In genomic region chr12:69514845-69515244, GRCh38 we compare ENCODE assay signal across 21 cellular contexts.
"Had no signal": no experiment of that assay in that cellular context is flagged by ENCODE, and none has a peak within 500 bp of the region (broad histone marks: within the 10 kb centered on the region; RNA-seq: fewer than 3 reads in every experiment).

No MANE protein-coding gene starts in this region.

- ATAC-seq: lower lobe of right lung; naive thymus-derived CD8-positive, alpha-beta T cell; stimulated activated naive CD8-positive, alpha-beta T cell treated with anti-CD3 and anti-CD28 coated beads, Interleukin-15, Interleukin-2, amounts not matched to agents 100 U/mL and 50 U/mL, for 24 hours; upper lobe of right lung had no signal

- H3K27me3 ChIP-seq: breast epithelium, heart right ventricle, thyroid gland, upper lobe of right lung had no signal

- H3K27ac ChIP-seq: breast epithelium, epithelial cell of prostate, heart right ventricle, lower lobe of right lung, parathyroid adenoma, thyroid gland, upper lobe of right lung had no signal

- H3K27ac Mint-ChIP-seq: activated naive CD8-positive, alpha-beta T cell had no signal

- H3K4me1 ChIP-seq: breast epithelium, parathyroid adenoma had no signal

- H3K4me3 Mint-ChIP-seq: activated naive CD8-positive, alpha-beta T cell; naive thymus-derived CD8-positive, alpha-beta T cell had no signal

- H3K9ac ChIP-seq: parathyroid adenoma had no signal

- H3K27me3 Mint-ChIP-seq: activated naive CD8-positive, alpha-beta T cell; naive thymus-derived CD8-positive, alpha-beta T cell had no signal

- H2AFZ ChIP-seq: parathyroid adenoma had no signal

- H3K4me3 ChIP-seq: breast epithelium, heart right ventricle, lower lobe of right lung, thyroid gland, upper lobe of right lung had no signal

- DNase-seq: activated CD4-positive, alpha-beta T cell treated with anti-CD3 and anti-CD28 coated beads for 1 hour; activated CD4-positive, alpha-beta T cell treated with anti-CD3 and anti-CD28 coated beads, Interleukin-2, amount 50 U/mL, for 4 hours; activated gamma-delta T cell treated with Interleukin-2 at 50 U/mL for 16 hours; cerebellar nuclear complex; cortex of kidney; heart right ventricle; kidney; lower lobe of right lung; mesendoderm; naive thymus-derived CD8-positive, alpha-beta T cell; right cardiac atrium; stimulated activated CD4-positive, alpha-beta T cell treated with anti-CD3 and anti-CD28 coated beads, Interleukin-12 subunit alpha, Interleukin-12 subunit beta, amount 100 ng/mL, for 4 hours; stimulated activated CD4-positive, alpha-beta T cell treated with anti-CD3 and anti-CD28 coated beads, Interleukin-4, amount 100 ng/mL, for 4 hours; stimulated activated naive CD8-positive, alpha-beta T cell treated with anti-CD3 and anti-CD28 coated beads, Interleukin-15, Interleukin-2, amounts not matched to agents 100 U/mL and 50 U/mL, for 24 hours; T-helper 1 cell; thyroid gland; upper lobe of right lung had no signal

- H3K9me3 ChIP-seq: breast epithelium, lower lobe of right lung, thyroid gland, upper lobe of right lung had no signal

- H3K36me3 ChIP-seq: breast epithelium, heart right ventricle, lower lobe of right lung, thyroid gland, upper lobe of right lung had no signal
